17 cellular contexts compared by ENCODE assay signal in the genomic region with DNA sequence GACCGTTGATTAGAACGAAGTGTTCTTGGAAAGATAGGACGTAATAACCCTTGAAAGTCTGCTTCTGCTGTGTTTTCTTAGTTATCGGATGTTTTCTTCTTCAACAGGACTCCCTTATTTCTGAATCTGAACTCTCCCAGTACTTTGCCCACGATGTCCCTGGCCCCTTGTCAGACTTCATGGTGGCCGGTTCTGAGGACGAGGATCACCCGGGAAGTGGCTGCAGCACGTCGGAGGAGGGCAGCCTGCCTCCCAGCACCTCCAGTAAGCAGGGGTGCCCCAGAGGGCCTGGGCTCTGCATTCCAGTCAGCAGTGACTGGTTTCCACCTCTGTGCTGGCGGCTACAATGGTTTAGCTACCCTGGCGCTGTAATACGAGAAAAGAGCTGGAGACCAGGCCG.
A peak's percentile ranks its signal among the peaks of the same experiment; 100 is the strongest.
DNase-seq lines count a peak whose midpoint lies in the region; ATAC-seq and TF ChIP-seq lines count a peak whose summit lies in the region.
"Had no signal": no experiment of that assay in that cellular context is flagged by ENCODE, and none has a peak within 500 bp of the region (broad histone marks: within the 10 kb centered on the region; RNA-seq: fewer than 3 reads in every experiment).

No MANE protein-coding gene starts in this region.

- H3K36me3 ChIP-seq in uterus (no peaks in the 10 kb centered on the region), body of pancreas (replicated peaks in 1 of 2; ENCODE audit: insufficient read depth in 1 of 2, low read depth in 2 of 2) (no peaks in the 10 kb centered on the region)

- no peaks in the 10 kb centered on the region for H3K4me1 Mint-ChIP-seq in activated CD8-positive, alpha-beta memory T cell treated with anti-CD3 and anti-CD28 coated beads, Interleukin-2, amount 10 ng/mL, durations not matched to agents 7 days and 5 days
- H3K4me1 Mint-ChIP-seq in activated T-helper 17 cell treated with anti-CD3 and anti-CD28 coated beads, Interleukin-2, amount 50 U/mL, for 72 hours, result no peaks in the 10 kb centered on the region
- no peaks in the 10 kb centered on the region for H3K4me1 Mint-ChIP-seq in activated CD8-positive, alpha-beta T cell treated with anti-CD3 and anti-CD28 coated beads, Interleukin-2, amount 10 ng/mL, durations not matched to agents 7 days and 5 days (ENCODE audit: low read depth)

- no peak overlapping the region for H3K4me3 Mint-ChIP-seq in activated CD8-positive, alpha-beta memory T cell treated with anti-CD3 and anti-CD28 coated beads, Interleukin-2, amount 10 ng/mL, durations not matched to agents 7 days and 5 days
- H3K4me3 Mint-ChIP-seq in activated T-helper 17 cell treated with anti-CD3 and anti-CD28 coated beads, Interleukin-2, amount 50 U/mL, for 72 hours, result no peak overlapping the region
- no peak overlapping the region for H3K4me3 Mint-ChIP-seq in activated CD8-positive, alpha-beta T cell treated with anti-CD3 and anti-CD28 coated beads, Interleukin-2, amount 10 ng/mL, durations not matched to agents 7 days and 5 days
- H3K4me3 Mint-ChIP-seq: CD4-positive, alpha-beta T cell; HFFc6 had no signal

- DNase-seq in activated CD8-positive, alpha-beta memory T cell treated with anti-CD3 and anti-CD28 coated beads, Interleukin-2, amount 10 ng/mL, durations not matched to agents 7 days and 5 days, result peak; percentile 11
- no peak for DNase-seq in activated CD8-positive, alpha-beta memory T cell treated with anti-CD3 and anti-CD28 coated beads, Interleukin-2, amount 50 U/mL, for 48 hours
- DNase-seq in mesenteric fat pad (ENCODE audit: low spot score) (peak; percentile 62), uterus (no peak), HuH-7.5 (ENCODE audit: low spot score) (no peak), body of pancreas (no peak)
- no peak for DNase-seq in activated CD8-positive, alpha-beta T cell treated with anti-CD3 and anti-CD28 coated beads, Interleukin-2, amount 10 ng/mL, durations not matched to agents 7 days and 5 days
- DNase-seq: AML-193; Caco-2; CD4-positive, alpha-beta T cell; HFFc6 had no signal

- intact Hi-C loops in uterus (cut with DNase I; ENCODE audit: low total_unique reads), result no loop called here
- intact Hi-C loops in body of pancreas (cut with DNase I), result loop anchor here (10.0 kb wide), 1 partner anchor 487 kb away; no protein-coding TSS in a partner anchor

- H3K4me3 ChIP-seq in uterus, result no peak overlapping the region
- no peak overlapping the region for H3K4me3 ChIP-seq in body of pancreas
- H3K4me3 ChIP-seq: A549, GM23248 had no signal

- TF ChIP-seq CTCF in uterus (IDR thresholded peaks at IDR 0.05) (no peak), body of pancreas (IDR thresholded peaks at IDR 0.05) (no peak)

- H3K27ac Mint-ChIP-seq in activated CD8-positive, alpha-beta memory T cell treated with anti-CD3 and anti-CD28 coated beads, Interleukin-2, amount 10 ng/mL, durations not matched to agents 7 days and 5 days, result no peak overlapping the region
- peak overlapping the region; percentile 22 for H3K27ac Mint-ChIP-seq in activated T-helper 17 cell treated with anti-CD3 and anti-CD28 coated beads, Interleukin-2, amount 50 U/mL, for 72 hours
- H3K27ac Mint-ChIP-seq in activated CD8-positive, alpha-beta T cell treated with anti-CD3 and anti-CD28 coated beads, Interleukin-2, amount 10 ng/mL, durations not matched to agents 7 days and 5 days, result no peak overlapping the region
- H3K27ac Mint-ChIP-seq: CD4-positive, alpha-beta T cell; HFFc6 had no signal

- CTCF ChIA-PET in activated CD8-positive, alpha-beta memory T cell treated with anti-CD3 and anti-CD28 coated beads, Interleukin-2, amount 10 ng/mL, durations not matched to agents 7 days and 5 days (lab: Charles Lee), result interaction anchor here (1.8 kb wide), 1 partner anchor 21 kb away, joined by 4 read pairs; no protein-coding TSS in a partner anchor
- CTCF ChIA-PET in activated CD8-positive, alpha-beta T cell treated with anti-CD3 and anti-CD28 coated beads, Interleukin-2, amount 10 ng/mL, durations not matched to agents 7 days and 5 days (lab: Charles Lee), result no interaction called here

- H3K4me1 ChIP-seq in uterus (no peaks in the 10 kb centered on the region), body of pancreas (no peaks in the 10 kb centered on the region)
- H3K4me1 ChIP-seq: Caco-2 had no signal

- H3K9me3 ChIP-seq in uterus (no peaks in the 10 kb centered on the region), body of pancreas (no peaks in the 10 kb centered on the region)
- H3K9me3 ChIP-seq: A549, Caco-2 had no signal

- H3K36me3 Mint-ChIP-seq in activated CD8-positive, alpha-beta memory T cell treated with anti-CD3 and anti-CD28 coated beads, Interleukin-2, amount 10 ng/mL, durations not matched to agents 7 days and 5 days, result no peaks in the 10 kb centered on the region
- no peaks in the 10 kb centered on the region for H3K36me3 Mint-ChIP-seq in activated T-helper 17 cell treated with anti-CD3 and anti-CD28 coated beads, Interleukin-2, amount 50 U/mL, for 72 hours (ENCODE audit: low read depth)
- H3K36me3 Mint-ChIP-seq in activated CD8-positive, alpha-beta T cell treated with anti-CD3 and anti-CD28 coated beads, Interleukin-2, amount 10 ng/mL, durations not matched to agents 7 days and 5 days (ENCODE audit: low read depth), result no peaks in the 10 kb centered on the region

- H3K27me3 ChIP-seq in uterus (no peaks in the 10 kb centered on the region), body of pancreas (no peaks in the 10 kb centered on the region)

- WGBS in body of pancreas, 2 donors, result 81 to 89% methylated on average over 12 to 14 of the region's 14 CpGs

- H3K9me3 Mint-ChIP-seq in activated CD8-positive, alpha-beta memory T cell treated with anti-CD3 and anti-CD28 coated beads, Interleukin-2, amount 10 ng/mL, durations not matched to agents 7 days and 5 days (ENCODE audit: low read depth), result no peaks in the 10 kb centered on the region
- H3K9me3 Mint-ChIP-seq in activated T-helper 17 cell treated with anti-CD3 and anti-CD28 coated beads, Interleukin-2, amount 50 U/mL, for 72 hours, result no peaks in the 10 kb centered on the region
- H3K9me3 Mint-ChIP-seq in activated CD8-positive, alpha-beta T cell treated with anti-CD3 and anti-CD28 coated beads, Interleukin-2, amount 10 ng/mL, durations not matched to agents 7 days and 5 days (ENCODE audit: insufficient read depth), result no peaks in the 10 kb centered on the region
- H3K9me3 Mint-ChIP-seq: CD4-positive, alpha-beta T cell; HFFc6 had no signal

- TF ChIP-seq POLR2A in uterus (IDR thresholded peaks at IDR 0.05), result no peak
- no peak for TF ChIP-seq POLR2A in body of pancreas (IDR thresholded peaks at IDR 0.05)

- H3K27me3 Mint-ChIP-seq in activated CD8-positive, alpha-beta memory T cell treated with anti-CD3 and anti-CD28 coated beads, Interleukin-2, amount 10 ng/mL, durations not matched to agents 7 days and 5 days, result no peaks in the 10 kb centered on the region
- H3K27me3 Mint-ChIP-seq in activated T-helper 17 cell treated with anti-CD3 and anti-CD28 coated beads, Interleukin-2, amount 50 U/mL, for 72 hours, result no peaks in the 10 kb centered on the region
- no peaks in the 10 kb centered on the region for H3K27me3 Mint-ChIP-seq in activated CD8-positive, alpha-beta T cell treated with anti-CD3 and anti-CD28 coated beads, Interleukin-2, amount 10 ng/mL, durations not matched to agents 7 days and 5 days (ENCODE audit: low read depth)
- H3K27me3 Mint-ChIP-seq: CD4-positive, alpha-beta T cell had no signal

- no peak for ATAC-seq in activated CD8-positive, alpha-beta memory T cell treated with anti-CD3 and anti-CD28 coated beads, Interleukin-2, amount 10 ng/mL, durations not matched to agents 7 days and 5 days
- ATAC-seq in activated T-helper 17 cell treated with anti-CD3 and anti-CD28 coated beads, Interleukin-2, amount 50 U/mL, for 72 hours (replicated peaks), result no peak
- ATAC-seq in activated CD8-positive, alpha-beta T cell treated with anti-CD3 and anti-CD28 coated beads, Interleukin-2, amount 10 ng/mL, durations not matched to agents 7 days and 5 days, result no peak
- ATAC-seq in body of pancreas, result no peak
- ATAC-seq: A549, HCT116 had no signal

- H3K27ac ChIP-seq in uterus (peak overlapping the region; percentile 16 to 36), body of pancreas (no peak overlapping the region)
- H3K27ac ChIP-seq: 22Rv1, A549, C4-2B, GM23248 had no signal

- POLR2A ChIA-PET in activated CD8-positive, alpha-beta T cell treated with anti-CD3 and anti-CD28 coated beads, Interleukin-2, amount 10 ng/mL, durations not matched to agents 7 days and 5 days (lab: Charles Lee), result no interaction called here

Comparison
In these comparisons a context has a peak if more than half of its experiments do, and no peak if none do; other contexts are left out.
1. DNase-seq: peak in activated CD8-positive, alpha-beta memory T cell treated with anti-CD3 and anti-CD28 coated beads, Interleukin-2, amount 10 ng/mL, durations not matched to agents 7 days and 5 days (single experiment) and mesenteric fat pad (single experiment); none in activated CD8-positive, alpha-beta memory T cell treated with anti-CD3 and anti-CD28 coated beads, Interleukin-2, amount 50 U/mL, for 48 hours (single experiment), uterus (0 of 2), activated CD8-positive, alpha-beta T cell treated with anti-CD3 and anti-CD28 coated beads, Interleukin-2, amount 10 ng/mL, durations not matched to agents 7 days and 5 days (single experiment), HuH-7.5 (single experiment) and body of pancreas (0 of 4).
2. H3K27ac ChIP-seq: peak in uterus (2 of 2); none in body of pancreas (0 of 4).